Comparison of ENCODE assay signal across 1 cellular context in the genomic region with DNA sequence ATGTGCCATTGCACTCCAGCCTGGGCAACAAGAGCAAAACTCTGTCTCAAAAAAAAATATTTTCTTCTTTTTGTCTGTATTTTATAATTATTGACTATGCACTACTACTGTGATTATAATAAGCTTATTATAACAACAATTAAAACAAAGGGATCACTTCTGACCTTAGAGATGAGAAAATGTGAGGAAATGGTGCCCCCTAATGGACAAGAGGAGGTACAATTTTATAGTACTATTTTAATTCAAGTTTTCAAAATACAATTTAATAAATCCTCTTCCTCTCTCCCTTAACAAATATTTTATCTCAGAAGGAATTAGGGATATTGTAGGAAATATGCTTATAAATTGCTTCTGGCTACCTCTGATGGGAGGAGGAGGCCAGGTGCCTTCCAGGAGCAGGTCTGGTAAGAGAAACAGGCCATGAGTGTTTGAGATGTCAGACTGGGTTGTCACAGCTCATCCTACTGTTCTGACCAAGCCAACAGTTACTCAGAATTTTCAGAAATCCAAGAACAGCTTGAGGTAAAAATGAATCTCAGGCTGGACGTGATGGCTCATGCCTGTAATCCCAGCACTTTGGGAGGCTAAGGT.
TF ChIP-seq lines count a peak whose summit lies in the region.

No MANE protein-coding gene starts in this region.

TF ChIP-seq in liver, 16 proteins besides CTCF, POLR2A, EP300 and RAD21 (continued from another document):
- TF ChIP-seq, protein P1, sequence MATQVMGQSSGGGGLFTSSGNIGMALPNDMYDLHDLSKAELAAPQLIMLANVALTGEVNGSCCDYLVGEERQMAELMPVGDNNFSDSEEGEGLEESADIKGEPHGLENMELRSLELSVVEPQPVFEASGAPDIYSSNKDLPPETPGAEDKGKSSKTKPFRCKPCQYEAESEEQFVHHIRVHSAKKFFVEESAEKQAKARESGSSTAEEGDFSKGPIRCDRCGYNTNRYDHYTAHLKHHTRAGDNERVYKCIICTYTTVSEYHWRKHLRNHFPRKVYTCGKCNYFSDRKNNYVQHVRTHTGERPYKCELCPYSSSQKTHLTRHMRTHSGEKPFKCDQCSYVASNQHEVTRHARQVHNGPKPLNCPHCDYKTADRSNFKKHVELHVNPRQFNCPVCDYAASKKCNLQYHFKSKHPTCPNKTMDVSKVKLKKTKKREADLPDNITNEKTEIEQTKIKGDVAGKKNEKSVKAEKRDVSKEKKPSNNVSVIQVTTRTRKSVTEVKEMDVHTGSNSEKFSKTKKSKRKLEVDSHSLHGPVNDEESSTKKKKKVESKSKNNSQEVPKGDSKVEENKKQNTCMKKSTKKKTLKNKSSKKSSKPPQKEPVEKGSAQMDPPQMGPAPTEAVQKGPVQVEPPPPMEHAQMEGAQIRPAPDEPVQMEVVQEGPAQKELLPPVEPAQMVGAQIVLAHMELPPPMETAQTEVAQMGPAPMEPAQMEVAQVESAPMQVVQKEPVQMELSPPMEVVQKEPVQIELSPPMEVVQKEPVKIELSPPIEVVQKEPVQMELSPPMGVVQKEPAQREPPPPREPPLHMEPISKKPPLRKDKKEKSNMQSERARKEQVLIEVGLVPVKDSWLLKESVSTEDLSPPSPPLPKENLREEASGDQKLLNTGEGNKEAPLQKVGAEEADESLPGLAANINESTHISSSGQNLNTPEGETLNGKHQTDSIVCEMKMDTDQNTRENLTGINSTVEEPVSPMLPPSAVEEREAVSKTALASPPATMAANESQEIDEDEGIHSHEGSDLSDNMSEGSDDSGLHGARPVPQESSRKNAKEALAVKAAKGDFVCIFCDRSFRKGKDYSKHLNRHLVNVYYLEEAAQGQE (IDR thresholded peaks at IDR 0.05): no peak
- no peak for TF ChIP-seq YY1 (IDR thresholded peaks at IDR 0.05)
- TF ChIP-seq FOXA2 (IDR thresholded peaks at IDR 0.05): no peak
- TF ChIP-seq RXRA (IDR thresholded peaks at IDR 0.05): no peak
- TF ChIP-seq, protein P2, sequence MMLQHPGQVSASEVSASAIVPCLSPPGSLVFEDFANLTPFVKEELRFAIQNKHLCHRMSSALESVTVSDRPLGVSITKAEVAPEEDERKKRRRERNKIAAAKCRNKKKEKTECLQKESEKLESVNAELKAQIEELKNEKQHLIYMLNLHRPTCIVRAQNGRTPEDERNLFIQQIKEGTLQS (IDR thresholded peaks at IDR 0.05): no peak
TF ChIP-seq in liver: peak in this region for 0.
